In the genomic region with DNA sequence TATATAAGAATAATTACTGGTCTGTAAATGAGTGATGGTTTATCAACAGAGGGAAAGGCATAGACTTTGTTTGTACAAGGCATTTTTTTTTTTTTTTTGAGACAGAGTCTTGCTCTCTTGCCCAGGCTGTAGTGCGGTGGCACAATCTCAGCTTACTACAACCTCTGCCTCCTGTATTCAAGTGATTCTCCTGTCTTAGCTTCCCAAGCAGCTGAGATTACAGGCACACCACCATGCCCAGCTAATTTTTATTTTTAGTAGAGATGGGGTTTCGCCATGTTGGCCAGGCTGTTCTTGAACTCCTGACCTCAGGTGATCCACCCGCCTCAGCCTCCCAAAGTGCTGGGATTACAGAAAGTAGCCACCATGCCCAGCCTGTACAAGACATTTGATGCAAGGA, we compare ENCODE assay signal across 8 cellular contexts. TPM values are rescaled to one million over a fixed set of nuclear protein-coding genes. Genes with fewer than 3 reads are reported as not detected.
A peak's percentile ranks its signal among the peaks of the same experiment; 100 is the strongest.
DNase-seq lines count a peak whose midpoint lies in the region; ATAC-seq, FAIRE-seq and TF ChIP-seq lines count a peak whose summit lies in the region.
"Not testable (repeated sequence)": the region's sequence is repeated elsewhere in the genome, so short reads cannot be mapped to it uniquely, and the experiment has no call there.

No MANE protein-coding gene starts in this region.

- FAIRE-seq in K562 (lab: Jason Lieb, UNC), result peak; percentile 11

- H3K27me3 Mint-ChIP-seq in neural crest cell (ENCODE audit: low read depth); type B pancreatic cell: not testable (repeated sequence)

- CTCF ChIA-PET in K562 (lab: Yijun Ruan, JAX; ENCODE audit: low intra/inter-chr PET ratio), result interaction anchor here (1.1 kb wide), 1 partner anchor 571 kb away, joined by 3 read pairs; no protein-coding TSS in a partner anchor

- peaks cover 98% of the 10 kb centered on the region for H3K79me2 ChIP-seq in K562 (ENCODE audit: control insufficient read depth, insufficient read depth, low read length)

- not testable (repeated sequence) for TF ChIP-seq EP300 in K562 (IDR thresholded peaks at IDR 0.05; ENCODE audit: low read length)

- DNase-seq in K562 (ENCODE audit: extremely low read depth in 1 of 4, low spot score in 3 of 4); breast epithelium (ENCODE audit: low spot score in 2 of 2); esophagus squamous epithelium (lab: John Stamatoyannopoulos, UW); lower lobe of right lung; neural crest cell (ENCODE audit: low read depth, low spot score); retinal pigment epithelial cell (ENCODE audit: low read depth); type B pancreatic cell (ENCODE audit: extremely low spot score, unreplicated experiment): not testable (repeated sequence)

- not testable (repeated sequence) for H3K9me1 ChIP-seq in K562 (ENCODE audit: control insufficient read depth, insufficient read depth, low read length)

- not testable (repeated sequence) for H3K4me1 ChIP-seq in K562 (replicated peaks in 1 of 2; ENCODE audit: control insufficient read depth in 2 of 2, insufficient read depth in 2 of 2, low read length in 2 of 2); breast epithelium; lower lobe of right lung
- H3K4me1 ChIP-seq in esophagus squamous epithelium, result peaks cover 0 to 59% (median 3%) of the 10 kb centered on the region in 3 donors

- not testable (repeated sequence) for TF ChIP-seq RAD21 in K562 (CRISPR knock-in tag; conservative IDR thresholded peaks at IDR 0.05 in 1 of 2, IDR thresholded peaks at IDR 0.05 in 1 of 2)

- H3K4me1 Mint-ChIP-seq in neural crest cell, result peaks cover 51% of the 10 kb centered on the region
- peaks cover 28% of the 10 kb centered on the region for H3K4me1 Mint-ChIP-seq in type B pancreatic cell (ENCODE audit: unreplicated experiment)

- peak overlapping the region; percentile 61 for H3K4me3 ChIP-seq in K562
- H3K4me3 ChIP-seq in breast epithelium, result peak overlapping the region in 2 of 3 donors; percentile 48 to 65
- H3K4me3 ChIP-seq in esophagus squamous epithelium, result peak overlapping the region in 3 of 4 donors; percentile 76 to 80 (median 76)
- H3K4me3 ChIP-seq in lower lobe of right lung, result peak overlapping the region; percentile 96
- peak overlapping the region; percentile 16 for H3K4me3 ChIP-seq in retinal pigment epithelial cell (ENCODE audit: low read length)

- in situ Hi-C loops in K562 (cut with MboI), result not testable (repeated sequence)

- peak overlapping the region; percentile 1; the same call in 1 of the 2 replicates for H3K27ac ChIP-seq in 22Rv1
- H3K27ac ChIP-seq in K562 (ENCODE audit: extremely low read depth, low read depth, low read length), result peak overlapping the region; percentile 1; the same call in 1 of the 3 replicates
- H3K27ac ChIP-seq in breast epithelium, result peak overlapping the region; percentile 37 to 53
- peak overlapping the region in 1 of 4 donors; percentile 91 for H3K27ac ChIP-seq in esophagus squamous epithelium
- H3K27ac ChIP-seq in lower lobe of right lung, result not testable (repeated sequence)

- WGBS in K562 (ENCODE audit: insufficient coverage, low coverage, missing lambda C conversion rate), result 19% methylated on average over 3 of the region's 3 CpGs
- WGBS in esophagus squamous epithelium, 2 donors, result 85 to 94% methylated on average over 3 of the region's 3 CpGs

- H3K9me3 Mint-ChIP-seq in neural crest cell, type B pancreatic cell: not testable (repeated sequence)

- H3K4me3 Mint-ChIP-seq in neural crest cell, result peak overlapping the region; percentile 97
- peak overlapping the region; percentile 58 for H3K4me3 Mint-ChIP-seq in type B pancreatic cell

- not testable (repeated sequence) for TF ChIP-seq CTCF in 22Rv1 (IDR thresholded peaks at IDR 0.05); K562 (IDR thresholded peaks at IDR 0.05 in 2 of 3, conservative IDR thresholded peaks at IDR 0.05 in 1 of 3; ENCODE audit: insufficient read depth in 2 of 3, low read depth in 1 of 3, low read length in 3 of 3); breast epithelium (IDR thresholded peaks at IDR 0.05); esophagus squamous epithelium (IDR thresholded peaks at IDR 0.05); lower lobe of right lung (IDR thresholded peaks at IDR 0.05); neural crest cell (conservative IDR thresholded peaks at IDR 0.05); retinal pigment epithelial cell (conservative IDR thresholded peaks at IDR 0.05; ENCODE audit: low read depth, low read length); type B pancreatic cell (conservative IDR thresholded peaks at IDR 0.05)

- not testable (repeated sequence) for BruUV-seq in K562 (replicated peaks; lab: Mats Ljungman, UMichigan)

- intact Hi-C loops in K562 (cut with micrococcal nuclease), result loop anchor here (2.0 kb wide), 1 partner anchor 1291 kb away; no protein-coding TSS in a partner anchor
- intact Hi-C loops in breast epithelium (cut with DNase I; ENCODE audit: low total_unique reads); esophagus squamous epithelium (cut with DNase I); lower lobe of right lung (cut with DNase I): not testable (repeated sequence)

- not testable (repeated sequence) for ATAC-seq in K562, lower lobe of right lung

- H3K9me3 ChIP-seq in K562 (replicated peaks; ENCODE audit: control insufficient read depth, insufficient read depth, low read depth, low read length); breast epithelium; esophagus squamous epithelium; lower lobe of right lung: not testable (repeated sequence)

- POLR2A ChIA-PET in K562 (lab: Yijun Ruan, JAX), result interaction anchor here (0.6 to 3.9 kb wide), 5 partner anchors 22 to 36 kb away, joined by 3 to 23 read pairs (median 3); no protein-coding TSS in a partner anchor

- not testable (repeated sequence) for TF ChIP-seq POLR2A in K562 (conservative IDR thresholded peaks at IDR 0.05); breast epithelium (IDR thresholded peaks at IDR 0.05); esophagus squamous epithelium (IDR thresholded peaks at IDR 0.05)

- peaks cover 34% of the 10 kb centered on the region for H4K20me1 ChIP-seq in K562 (replicated peaks; ENCODE audit: control insufficient read depth, insufficient read depth, low read length)

- H3K27ac Mint-ChIP-seq in neural crest cell (ENCODE audit: unreplicated experiment); type B pancreatic cell: not testable (repeated sequence)

- H3K27me3 ChIP-seq in K562 (ENCODE audit: control insufficient read depth in 2 of 2, insufficient read depth in 2 of 2, low read length in 2 of 2); breast epithelium; esophagus squamous epithelium; lower lobe of right lung (ENCODE audit: low read depth): not testable (repeated sequence)

- peaks cover 11% of the 10 kb centered on the region for H3K36me3 Mint-ChIP-seq in neural crest cell (ENCODE audit: low read depth)
- not testable (repeated sequence) for H3K36me3 Mint-ChIP-seq in type B pancreatic cell

- peak overlapping the region; percentile 81 for H3K4me2 ChIP-seq in K562 (ENCODE audit: insufficient read depth, low read length)

- peak overlapping the region; percentile 55 to 81; a peak in 3 of 4 replicates for H3K9ac ChIP-seq in K562 (ENCODE audit: insufficient read depth in 1 of 2, low read depth in 2 of 2, low read length in 2 of 2)

- peaks cover 57% of the 10 kb centered on the region for H3K36me3 ChIP-seq in K562 (ENCODE audit: control insufficient read depth, insufficient read depth, low read length)
- H3K36me3 ChIP-seq in breast epithelium, esophagus squamous epithelium, lower lobe of right lung: not testable (repeated sequence)

- not testable (repeated sequence) for H2AFZ ChIP-seq in K562 (ENCODE audit: low read depth, low read length)

TF ChIP-seq in K562, 482 proteins besides CTCF, POLR2A, EP300 and RAD21 (continues in another document):
- TF ChIP-seq ZNF121 (CRISPR knock-in tag; conservative IDR thresholded peaks at IDR 0.05) (peak; percentile 75), LARP7 (IDR thresholded peaks at IDR 0.05) (0 out of 2 replicates have a peak, but pooled peaks have one; percentile 22), ZNF384 (IDR thresholded peaks at IDR 0.05; ENCODE audit: low read depth, low read length) (peak; percentile 57; the same call in 1 of the 2 replicates)

RNA-seq across cellular contexts. Expression of a gene that starts 4.0 kb away (rescaled TPM):
- 106 and 313 TPM in 2 replicates for total RNA-seq in K562 (2011; cell fraction: chromatin; rRNA removed; ENCODE audit: low replicate concordance)
- total RNA-seq in K562 (2011; cell fraction: nucleolus; rRNA removed), result 71.9 and 88.4 TPM in 2 replicates
- total RNA-seq in K562 (2011; cell fraction: nucleoplasm; rRNA removed), result 146 and 153 TPM in 2 replicates
- 96.3 and 118 TPM in 2 replicates for total RNA-seq in K562 (2014; rRNA removed)
- 226 and 276 TPM in 2 replicates for total RNA-seq in K562 (2014; rRNA removed; fragmentation: Illumina TruSeq; extraction: Trizol)
- total RNA-seq in K562 (2015; rRNA removed; fragmentation: Illumina TruSeq; extraction: Trizol), result 118 and 129 TPM in 2 replicates
- total RNA-seq in K562 (2021), result 130 and 134 TPM in 2 replicates
- polyA plus RNA-seq in K562 (2011; rRNA removed), result 170 and 244 TPM in 2 replicates
- 44.4 and 98.4 TPM in 2 replicates for polyA plus RNA-seq in K562 (2011; cell fraction: cytosol; rRNA removed)
- 65.4 and 97.9 TPM in 2 replicates for polyA plus RNA-seq in K562 (2011; cell fraction: nucleus; rRNA removed)
- polyA plus RNA-seq in K562 (2012), result 85.7 and 127 TPM in 2 replicates
- polyA plus RNA-seq in K562 (2014; fragmentation: Illumina TruSeq; extraction: Trizol), result 172 and 178 TPM in 2 replicates
- 100 to 1,000 TPM; 553 to 688 TPM for polyA plus RNA-seq in K562 (2014; fragmentation: Nextera tagmentation; extraction: Ambion mirVana)
- polyA plus RNA-seq in K562 (2014; rRNA removed), result 143 and 153 TPM in 2 replicates
- polyA minus RNA-seq in K562 (2011; rRNA and poly(A)+ RNA removed), result 304 and 306 TPM in 2 replicates
- 57.3 and 86.6 TPM in 2 replicates for polyA minus RNA-seq in K562 (2011; cell fraction: cytosol; rRNA and poly(A)+ RNA removed)
- 110 and 254 TPM in 2 replicates for polyA minus RNA-seq in K562 (2011; cell fraction: nucleus; rRNA and poly(A)+ RNA removed)
- 100 to 1,000 TPM in 1 of 3 donors, 10 to 100 TPM in 2; 28.5 to 165 (median 51.1) TPM for total RNA-seq in breast epithelium
- 100 to 1,000 TPM in 1 of 4 donors, 10 to 100 TPM in 3; 40.5 to 102 (median 48.5) TPM for total RNA-seq in esophagus squamous epithelium
- 44.8 TPM for total RNA-seq in lower lobe of right lung
- 65.0 and 71.1 TPM in 2 replicates for total RNA-seq in neural crest cell
- total RNA-seq in type B pancreatic cell (ENCODE audit: low replicate concordance), result 25.0 and 25.5 TPM in 2 replicates

Comparison
In these comparisons a context has a peak if more than half of its experiments do, and no peak if none do; other contexts are left out.
1. H3K4me3 ChIP-seq: peak in every context shown above with its lines; median percentile 96 in lower lobe of right lung; 76 in esophagus squamous epithelium; 61 in K562; 56 in breast epithelium; 16 in retinal pigment epithelial cell.